ENCODE assay signal across 33 cellular contexts in genomic region chr1:6269271-6269996, GRCh38. TPM values are rescaled to one million over a fixed set of nuclear protein-coding genes. Genes with fewer than 3 reads are reported as not detected.
A peak's percentile ranks its signal among the peaks of the same experiment; 100 is the strongest.
DNase-seq lines count a peak whose midpoint lies in the region; ATAC-seq, FAIRE-seq and TF ChIP-seq lines count a peak whose summit lies in the region.
"Had no signal": no experiment of that assay in that cellular context is flagged by ENCODE, and none has a peak within 500 bp of the region (broad histone marks: within the 10 kb centered on the region; RNA-seq: fewer than 3 reads in every experiment).

No MANE protein-coding gene starts in this region.

- WGBS in HepG2 (ENCODE audit: low lambda C conversion rate): 96% methylated on average over 12 of the region's 24 CpGs
- WGBS in right lobe of liver (ENCODE audit: insufficient coverage, low coverage, low lambda C conversion rate, missing lambda C conversion rate): 93% methylated on average over 14 of the region's 24 CpGs
- WGBS in H1 (ENCODE audit: extremely low coverage in 1 of 2, insufficient coverage in 1 of 2, insufficient read length in 1 of 2, insufficient replicate concordance in 2 of 2, low coverage in 1 of 2, low lambda C conversion rate in 2 of 2, missing lambda C conversion rate in 1 of 2), 2 experiments: 94% methylated on average over 22 of the region's 24 CpGs; no CpG with 5 or more reads in 1 of the 2 experiments
- WGBS in aorta, 2 donors: 93 to 94% methylated on average over 24 of the region's 24 CpGs

- H2BK5ac ChIP-seq in H1 (ENCODE audit: low read depth, low read length): no peak overlapping the region

- TF ChIP-seq EP300 in HepG2 (IDR thresholded peaks at IDR 0.05; ENCODE audit: low read depth in 2 of 2, low read length in 2 of 2) (no peak), HepG2 (CRISPR knock-in tag; IDR thresholded peaks at IDR 0.05; ENCODE audit: borderline replicate concordance) (no peak), H1 (IDR thresholded peaks at IDR 0.05; ENCODE audit: borderline replicate concordance in 1 of 2, low read depth in 2 of 2, low read length in 2 of 2) (no peak)

- TF ChIP-seq POLR2A in HepG2 (IDR thresholded peaks at IDR 0.05; ENCODE audit: insufficient read depth in 1 of 2, low read depth in 2 of 2, low read length in 2 of 2) (no peak), right lobe of liver (IDR thresholded peaks at IDR 0.05) (no peak), H1 (IDR thresholded peaks at IDR 0.05; ENCODE audit: control extremely low read depth in 1 of 2, low read depth in 2 of 2, low read length in 2 of 2) (no peak)

- no peaks in the 10 kb centered on the region for H4K20me1 ChIP-seq in HepG2 (ENCODE audit: insufficient read depth, low read length)
- H4K20me1 ChIP-seq in H1 (replicated peaks in 1 of 2; ENCODE audit: control insufficient read depth in 1 of 2, insufficient read depth in 2 of 2, low read length in 2 of 2): peaks cover 5 to 21% of the 10 kb centered on the region in 2 experiments

- H3K9ac ChIP-seq in HepG2 (ENCODE audit: insufficient read depth, low read depth, low read length): no peak overlapping the region
- no peak overlapping the region for H3K9ac ChIP-seq in H1 (replicated peaks in 1 of 4; ENCODE audit: extremely low read depth in 1 of 4, low read depth in 3 of 4, low read length in 3 of 4)

- H3K36me3 ChIP-seq in HepG2 (replicated peaks in 1 of 2; ENCODE audit: control insufficient read depth in 1 of 2, insufficient read depth in 2 of 2, low read length in 2 of 2) (0 out of 5 replicates have a peak, but pooled peaks cover 1 to 6% of the 10 kb centered on the region in 2 experiments), right lobe of liver (no peaks in the 10 kb centered on the region), H1 (ENCODE audit: control insufficient read depth in 2 of 4, insufficient read depth in 4 of 4, low read length in 3 of 4) (no peaks in the 10 kb centered on the region), aorta (ENCODE audit: control insufficient read depth in 1 of 2, insufficient read depth in 2 of 2, low read length in 1 of 2) (no peaks in the 10 kb centered on the region)
- H3K36me3 ChIP-seq: esophagus muscularis mucosa, upper lobe of right lung had no signal

- no peak overlapping the region for H4K91ac ChIP-seq in H1 (replicated peaks; ENCODE audit: insufficient read length, low read length)

- no peak overlapping the region for H4K5ac ChIP-seq in H1 (ENCODE audit: insufficient read length, low read depth, low read length)

- no peak overlapping the region for H2AK5ac ChIP-seq in H1 (ENCODE audit: low read depth, low read length)

- TF ChIP-seq CTCF in HepG2 (CRISPR knock-in tag; IDR thresholded peaks at IDR 0.05) (no peak), right lobe of liver (IDR thresholded peaks at IDR 0.05) (no peak), H1 (IDR thresholded peaks at IDR 0.05; ENCODE audit: control extremely low read depth in 1 of 3, insufficient read depth in 1 of 3, low read depth in 1 of 3, low read length in 3 of 3) (no peak), GM20000 (IDR thresholded peaks at IDR 0.05; ENCODE audit: extremely low read depth, missing control alignments) (no peak)

- no peak overlapping the region for H3K56ac ChIP-seq in H1 (replicated peaks; ENCODE audit: insufficient read length, low read depth, low read length)

- H2BK12ac ChIP-seq in H1 (ENCODE audit: low read depth, low read length): no peak overlapping the region

- no peak for DNase-seq in HepG2 (ENCODE audit: low spot score)
- no peak for DNase-seq in right lobe of liver
- DNase-seq in H1 (ENCODE audit: low read depth in 1 of 2, low spot score in 2 of 2): no peak
- DNase-seq in myocyte (ENCODE audit: low read depth): peak; percentile 62
- DNase-seq in GM20000 (ENCODE audit: low spot score): no peak
- no peak for DNase-seq in EL
- DNase-seq in activated naive CD4-positive, alpha-beta T cell (lab: John Stamatoyannopoulos, UW): no peak
- DNase-seq in aorta: no peak
- DNase-seq: activated CD4-positive, alpha-beta T cell treated with anti-CD3 and anti-CD28 coated beads for 1 hour; activated CD8-positive, alpha-beta T cell treated with anti-CD3 and anti-CD28 coated beads for 36 hours; activated effector memory CD4-positive, alpha-beta T cell treated with anti-CD3 and anti-CD28 coated beads, Interleukin-2, amount 50 U/mL, for 16 hours; activated naive CD8-positive, alpha-beta T cell treated with anti-CD3 and anti-CD28 coated beads, Interleukin-2, amount 50 U/mL, for 24 hours; body of pancreas; Caco-2; effector memory CD8-positive, alpha-beta T cell; H9; NCI-H1105; NCI-H2107; NK-92 treated with Interleukin-12 subunit alpha and Interleukin-12 subunit beta, amount 100 ng/mL, for 24 hours; nucleus accumbens; psoas muscle; upper lobe of right lung had no signal

- no peaks in the 10 kb centered on the region for H3K79me2 ChIP-seq in HepG2 (ENCODE audit: insufficient read depth, low read length)
- no peaks in the 10 kb centered on the region for H3K79me2 ChIP-seq in H1 (ENCODE audit: control insufficient read depth in 1 of 2, insufficient read depth in 2 of 2, low read length in 2 of 2)

- H3K23me2 ChIP-seq in H1 (ENCODE audit: low read depth, low read length): no peaks in the 10 kb centered on the region

- no peak overlapping the region for H2BK20ac ChIP-seq in H1 (ENCODE audit: low read length)

- BruUV-seq in HepG2 (replicated peaks; lab: Mats Ljungman, UMichigan): no TSS peak

- H3K23ac ChIP-seq in H1 (ENCODE audit: insufficient read length): no peak overlapping the region

- H3K9me3 ChIP-seq in HepG2 (ENCODE audit: low read length) (no peaks in the 10 kb centered on the region), right lobe of liver (no peaks in the 10 kb centered on the region), H1 (ENCODE audit: insufficient read depth in 2 of 2, low read depth in 1 of 2, low read length in 1 of 2) (no peaks in the 10 kb centered on the region), aorta (ENCODE audit: control insufficient read depth, low read length) (no peaks in the 10 kb centered on the region)
- H3K9me3 ChIP-seq: A549, body of pancreas, Caco-2, esophagus muscularis mucosa, psoas muscle, upper lobe of right lung had no signal

- ATAC-seq in HepG2 (no peak), right lobe of liver (no peak), aorta (ENCODE audit: low FRiP score) (no peak)
- ATAC-seq: A549; activated CD8-positive, alpha-beta T cell treated with anti-CD3 and anti-CD28 coated beads for 36 hours; activated naive CD8-positive, alpha-beta T cell treated with anti-CD3 and anti-CD28 coated beads, Interleukin-2, amount 50 U/mL, for 24 hours; body of pancreas; effector memory CD8-positive, alpha-beta T cell; GM12878; Panc1; psoas muscle; upper lobe of right lung had no signal

- H3K79me1 ChIP-seq in H1 (ENCODE audit: low read depth, low read length): no peaks in the 10 kb centered on the region

- no peak overlapping the region for H3K14ac ChIP-seq in H1 (ENCODE audit: insufficient read length)

- no peaks in the 10 kb centered on the region; a peak in 1 of 5 replicates for H3K27me3 ChIP-seq in HepG2 (ENCODE audit: control insufficient read depth in 1 of 2, insufficient read depth in 2 of 2, low read length in 2 of 2)
- H3K27me3 ChIP-seq in right lobe of liver: no peaks in the 10 kb centered on the region
- H3K27me3 ChIP-seq in H1 (replicated peaks in 1 of 4; ENCODE audit: control insufficient read depth in 3 of 4, extremely low read depth in 1 of 4, insufficient read depth in 3 of 4, low read length in 3 of 4): no peaks in the 10 kb centered on the region
- H3K27me3 ChIP-seq in aorta (ENCODE audit: control insufficient read depth in 1 of 2, insufficient read depth in 2 of 2, low read length in 1 of 2): no peaks in the 10 kb centered on the region
- H3K27me3 ChIP-seq: body of pancreas, upper lobe of right lung had no signal

- H3K4me1 ChIP-seq in HepG2 (ENCODE audit: insufficient read depth, low read length): peaks cover 11% of the 10 kb centered on the region
- H3K4me1 ChIP-seq in right lobe of liver: no peaks in the 10 kb centered on the region
- H3K4me1 ChIP-seq in H1 (replicated peaks in 1 of 4; ENCODE audit: control insufficient read depth in 3 of 4, insufficient read depth in 4 of 4, low read length in 3 of 4): peaks cover 0 to 18% (median 8%) of the 10 kb centered on the region in 4 experiments; a peak in 6 of 7 replicates
- no peaks in the 10 kb centered on the region for H3K4me1 ChIP-seq in aorta (ENCODE audit: control insufficient read depth in 1 of 2, insufficient read depth in 2 of 2, low read length in 2 of 2)
- H3K4me1 ChIP-seq: body of pancreas, Caco-2, psoas muscle, upper lobe of right lung had no signal

- no peak overlapping the region for H2BK120ac ChIP-seq in H1 (replicated peaks; ENCODE audit: low read depth, low read length)

- peak overlapping the region; percentile 14; the same call in 1 of the 2 replicates for H4K8ac ChIP-seq in H1 (ENCODE audit: extremely low read depth, insufficient read depth, low read length)

- H3K4me3 ChIP-seq in HepG2 (replicated peaks in 1 of 3; ENCODE audit: insufficient read depth in 1 of 3, low read depth in 2 of 3, low read length in 3 of 3) (no peak overlapping the region), right lobe of liver (no peak overlapping the region), H1 (ENCODE audit: extremely low read depth in 1 of 4, insufficient read depth in 2 of 4, low read depth in 3 of 4, low read length in 4 of 4) (no peak overlapping the region), aorta (ENCODE audit: low read length in 2 of 2) (no peak overlapping the region)
- H3K4me3 ChIP-seq: A549, body of pancreas, esophagus muscularis mucosa, GM12878, psoas muscle, upper lobe of right lung had no signal

- CTCF ChIA-PET in HepG2 (lab: Yijun Ruan, JAX; ENCODE audit: low intra/inter-chr PET ratio, low total read pairs) (no interaction called here), H1 (lab: Charles Lee; ENCODE audit: partially characterized antibody) (interaction anchor here (0.9 to 7.0 kb wide), 14 partner anchors 7 to 99 kb away, joined by 3 to 51 read pairs (median 6); no protein-coding TSS in a partner anchor)

- in situ Hi-C loops in HepG2 (cut with HindIII; ENCODE audit: extremely low pct_ligation_motif_present, low pct_unique_long_range_greater_than_20kb): no loop called here

- intact Hi-C loops in HepG2 (cut with micrococcal nuclease; ENCODE audit: unreplicated experiment) (no loop called here), right lobe of liver (cut with DNase I) (no loop called here), aorta (cut with DNase I) (no loop called here)

- H2AFZ ChIP-seq in HepG2 (ENCODE audit: low read length) (no peak overlapping the region), H1 (ENCODE audit: low read length) (no peak overlapping the region)

- H3K4me2 ChIP-seq in HepG2 (ENCODE audit: low read depth, low read length) (no peak overlapping the region), H1 (ENCODE audit: insufficient read depth in 1 of 2, low read depth in 2 of 2, low read length in 2 of 2) (no peak overlapping the region)
- H3K4me2 ChIP-seq: A549 had no signal

- FAIRE-seq in HepG2 (lab: Jason Lieb, UNC): no peak
- no peak for FAIRE-seq in H1 (lab: Jason Lieb, UNC)
- FAIRE-seq: A549, frontal cortex, GM12878 had no signal

- POLR2A ChIA-PET in HepG2 (lab: Yijun Ruan, JAX) (no interaction called here), H1 (lab: Charles Lee; ENCODE audit: partially characterized antibody) (interaction anchor here (1.4 kb wide), 1 partner anchor 10 kb away, joined by 4 read pairs; no protein-coding TSS in a partner anchor)

- H3K27ac ChIP-seq in HepG2 (ENCODE audit: extremely low read length, insufficient read depth, low read length): no peak overlapping the region
- H3K27ac ChIP-seq in right lobe of liver: no peak overlapping the region
- H3K27ac ChIP-seq in H1 (ENCODE audit: low read depth, low read length): no peak overlapping the region
- H3K27ac ChIP-seq in aorta (ENCODE audit: low read depth in 1 of 2, low read length in 2 of 2): no peak overlapping the region
- H3K27ac ChIP-seq: A549, body of pancreas, esophagus muscularis mucosa, psoas muscle, upper lobe of right lung had no signal

- no peak overlapping the region for H3K4ac ChIP-seq in H1 (replicated peaks; ENCODE audit: insufficient read length, low read depth, low read length)

- H2BK15ac ChIP-seq in H1 (ENCODE audit: low read length): no peak overlapping the region

- H3K18ac ChIP-seq in H1 (ENCODE audit: extremely low read depth, low read length): no peak overlapping the region

- TF ChIP-seq RAD21 in HepG2 (CRISPR knock-in tag; IDR thresholded peaks at IDR 0.05): no peak
- TF ChIP-seq RAD21 in H1 (IDR thresholded peaks at IDR 0.05 in 1 of 2, conservative IDR thresholded peaks at IDR 0.05 in 1 of 2; ENCODE audit: low read depth in 2 of 2, low read length in 2 of 2): no peak

RNA-seq across cellular contexts. Expression of gene GPR153, which starts 8.5 kb away (rescaled TPM):
- total RNA-seq in HepG2 (2016; rRNA removed; fragmentation: Illumina TruSeq; extraction: Trizol) (0.27 and 0.31 TPM in 2 replicates), right lobe of liver (10 to 100 TPM in 1 of 6 experiments, 1 to 10 TPM in 5; 1.5 to 34.6 (median 6.6) TPM), myocyte (192 and 339 TPM in 2 replicates), aorta (10 to 100 TPM in 1 of 2 donors, 1 to 10 TPM in 1; 4.5 to 17.0 TPM)
- 0.09 and 0.10 TPM in 2 replicates for total RNA-seq in HepG2 (2016; cell fraction: cytosol; rRNA removed; fragmentation: Illumina TruSeq; extraction: Trizol; ENCODE audit: low read depth)
- 0.12 and 0.28 TPM in 2 replicates for total RNA-seq in HepG2 (2016; cell fraction: insoluble cytoplasmic fraction; rRNA removed; fragmentation: Illumina TruSeq; extraction: Trizol)
- total RNA-seq in HepG2 (2016; cell fraction: membrane; rRNA removed; fragmentation: Illumina TruSeq; extraction: Trizol): 0.34 TPM in 2 replicates
- total RNA-seq in HepG2 (2016; cell fraction: nucleus; rRNA removed; fragmentation: Illumina TruSeq; extraction: Trizol): 0.31 TPM in 2 replicates
- polyA plus RNA-seq in HepG2 (2011; rRNA removed) (0.22 and 0.44 TPM in 2 replicates), H1 (2011; rRNA removed) (8.1 and 15.6 TPM in 2 replicates), aorta (1 to 10 TPM; 3.7 to 4.4 TPM)
- polyA plus RNA-seq in HepG2 (2011; cell fraction: cytosol; rRNA removed): 0.19 and 0.31 TPM in 2 replicates
- polyA plus RNA-seq in HepG2 (2011; cell fraction: nucleus; rRNA removed): 0.50 and 0.85 TPM in 2 replicates
- 0.15 and 0.28 TPM in 2 replicates for polyA plus RNA-seq in HepG2 (2012)
- polyA plus RNA-seq in HepG2 (2016; cell fraction: cytosol; fragmentation: Illumina TruSeq; extraction: Trizol; ENCODE audit: low read depth): 0.09 and 0.19 TPM in 2 replicates
- 0.29 and 0.35 TPM in 2 replicates for polyA plus RNA-seq in HepG2 (2016; cell fraction: insoluble cytoplasmic fraction; fragmentation: Illumina TruSeq; extraction: Trizol; ENCODE audit: low read depth)
- polyA plus RNA-seq in HepG2 (2016; cell fraction: membrane; fragmentation: Illumina TruSeq; extraction: Trizol; ENCODE audit: low read depth): 0.34 and 0.41 TPM in 2 replicates
- polyA plus RNA-seq in HepG2 (2016; cell fraction: nucleus; fragmentation: Illumina TruSeq; extraction: Trizol; ENCODE audit: insufficient read depth, low read depth): 0.17 and 0.36 TPM in 2 replicates
- 0.98 and 5.5 TPM in 2 replicates for polyA minus RNA-seq in HepG2 (2011; rRNA and poly(A)+ RNA removed; ENCODE audit: low replicate concordance)
- 0.30 and 0.44 TPM in 2 replicates for polyA minus RNA-seq in HepG2 (2011; cell fraction: cytosol; rRNA and poly(A)+ RNA removed)
- 0.25 and 0.26 TPM in 2 replicates for polyA minus RNA-seq in HepG2 (2011; cell fraction: nucleus; rRNA and poly(A)+ RNA removed)
- 5.7 and 6.1 TPM in 2 replicates for total RNA-seq in H1 (2021; fragmentation: NEBNext Ultra II Directional; extraction: Animal tissue kit (Norgen Biotek cat#: 25700))
- polyA plus RNA-seq in H1 (2011; cell fraction: cytosol; rRNA removed): 8.1 TPM
- polyA plus RNA-seq in H1 (2011; cell fraction: nucleus; rRNA removed): 16.5 TPM
- 4.3 to 8.8 TPM (median 7.7 TPM) in 4 replicates for polyA plus RNA-seq in H1 (2012, experiment 1 of 2)
- polyA plus RNA-seq in H1 (2012, experiment 2 of 2): 6.5 TPM
- 4.3 TPM for polyA plus RNA-seq in H1 (2013, experiment 1 of 2)
- 3.9 TPM for polyA plus RNA-seq in H1 (2013, experiment 2 of 2)
- polyA minus RNA-seq in H1 (2011; rRNA and poly(A)+ RNA removed): 5.0 and 7.9 TPM in 2 replicates
- 8.3 TPM for polyA minus RNA-seq in H1 (2011; cell fraction: cytosol; rRNA and poly(A)+ RNA removed)
- polyA minus RNA-seq in H1 (2011; cell fraction: nucleus; rRNA and poly(A)+ RNA removed): 9.7 TPM
- 66.5 TPM for polyA plus RNA-seq in myocyte (2012)

RNA-seq across cellular contexts. Expression of gene HES3, which starts 25.5 kb away (rescaled TPM):
- total RNA-seq in HepG2 (2016; rRNA removed; fragmentation: Illumina TruSeq; extraction: Trizol): not detected in 2 replicates
- not detected in 2 replicates for total RNA-seq in HepG2 (2016; cell fraction: cytosol; rRNA removed; fragmentation: Illumina TruSeq; extraction: Trizol; ENCODE audit: low read depth)
- not detected in 2 replicates for total RNA-seq in HepG2 (2016; cell fraction: insoluble cytoplasmic fraction; rRNA removed; fragmentation: Illumina TruSeq; extraction: Trizol)
- not detected in 2 replicates for total RNA-seq in HepG2 (2016; cell fraction: membrane; rRNA removed; fragmentation: Illumina TruSeq; extraction: Trizol)
- not detected in 2 replicates for total RNA-seq in HepG2 (2016; cell fraction: nucleus; rRNA removed; fragmentation: Illumina TruSeq; extraction: Trizol)
- polyA plus RNA-seq in HepG2 (2011; rRNA removed): not detected in 2 replicates
- polyA plus RNA-seq in HepG2 (2011; cell fraction: cytosol; rRNA removed): not detected in 2 replicates
- polyA plus RNA-seq in HepG2 (2011; cell fraction: nucleus; rRNA removed): not detected in 2 replicates
- polyA plus RNA-seq in HepG2 (2012): not detected in 2 replicates
- not detected in 2 replicates for polyA plus RNA-seq in HepG2 (2016; cell fraction: cytosol; fragmentation: Illumina TruSeq; extraction: Trizol; ENCODE audit: low read depth)
- not detected in 2 replicates for polyA plus RNA-seq in HepG2 (2016; cell fraction: insoluble cytoplasmic fraction; fragmentation: Illumina TruSeq; extraction: Trizol; ENCODE audit: low read depth)
- not detected in 2 replicates for polyA plus RNA-seq in HepG2 (2016; cell fraction: membrane; fragmentation: Illumina TruSeq; extraction: Trizol; ENCODE audit: low read depth)
- polyA plus RNA-seq in HepG2 (2016; cell fraction: nucleus; fragmentation: Illumina TruSeq; extraction: Trizol; ENCODE audit: insufficient read depth, low read depth): not detected in 2 replicates
- polyA minus RNA-seq in HepG2 (2011; rRNA and poly(A)+ RNA removed; ENCODE audit: low replicate concordance): not detected in 2 replicates
- polyA minus RNA-seq in HepG2 (2011; cell fraction: cytosol; rRNA and poly(A)+ RNA removed): not detected in 2 replicates
- polyA minus RNA-seq in HepG2 (2011; cell fraction: nucleus; rRNA and poly(A)+ RNA removed): not detected in 2 replicates
- total RNA-seq in right lobe of liver: not detected
- total RNA-seq in H1 (2021; fragmentation: NEBNext Ultra II Directional; extraction: Animal tissue kit (Norgen Biotek cat#: 25700)): 54.3 and 67.9 TPM in 2 replicates
- polyA plus RNA-seq in H1 (2011; rRNA removed): 38.8 and 105 TPM in 2 replicates
- 39.6 TPM for polyA plus RNA-seq in H1 (2011; cell fraction: cytosol; rRNA removed)
- 96.6 TPM for polyA plus RNA-seq in H1 (2011; cell fraction: nucleus; rRNA removed)
- 54.8 to 62.4 TPM (median 58.8 TPM) in 4 replicates for polyA plus RNA-seq in H1 (2012, experiment 1 of 2)
- 66.2 TPM for polyA plus RNA-seq in H1 (2012, experiment 2 of 2)
- polyA plus RNA-seq in H1 (2013, experiment 1 of 2): 28.3 TPM
- polyA plus RNA-seq in H1 (2013, experiment 2 of 2): 27.2 TPM
- 4.3 and 6.6 TPM in 2 replicates for polyA minus RNA-seq in H1 (2011; rRNA and poly(A)+ RNA removed)
- 51.3 TPM for polyA minus RNA-seq in H1 (2011; cell fraction: cytosol; rRNA and poly(A)+ RNA removed)
- polyA minus RNA-seq in H1 (2011; cell fraction: nucleus; rRNA and poly(A)+ RNA removed): 55.7 TPM
- total RNA-seq in myocyte: not detected in 2 replicates
- polyA plus RNA-seq in myocyte (2012): not detected
- total RNA-seq in aorta: not detected
- polyA plus RNA-seq in aorta: not detected
- total RNA-seq: activated CD8-positive, alpha-beta T cell treated with anti-CD3 and anti-CD28 coated beads for 36 hours; body of pancreas; Caco-2; cerebellum; esophagus muscularis mucosa; frontal cortex; GM12878; liver; mucosa of gallbladder; psoas muscle; SK-MEL-5; skeletal muscle tissue; upper lobe of right lung had no signal
- polyA plus RNA-seq: A549, BJ, GM12878, liver, psoas muscle had no signal

RNA-seq across cellular contexts. Expression of gene ICMT, which starts 33.7 kb away (rescaled TPM):
- 61.7 and 69.7 TPM in 2 replicates for total RNA-seq in HepG2 (2016; rRNA removed; fragmentation: Illumina TruSeq; extraction: Trizol)
- 23.7 and 29.8 TPM in 2 replicates for total RNA-seq in HepG2 (2016; cell fraction: cytosol; rRNA removed; fragmentation: Illumina TruSeq; extraction: Trizol; ENCODE audit: low read depth)
- total RNA-seq in HepG2 (2016; cell fraction: insoluble cytoplasmic fraction; rRNA removed; fragmentation: Illumina TruSeq; extraction: Trizol): 60.0 and 68.5 TPM in 2 replicates
- total RNA-seq in HepG2 (2016; cell fraction: membrane; rRNA removed; fragmentation: Illumina TruSeq; extraction: Trizol): 90.0 and 91.4 TPM in 2 replicates
- total RNA-seq in HepG2 (2016; cell fraction: nucleus; rRNA removed; fragmentation: Illumina TruSeq; extraction: Trizol): 45.6 and 50.8 TPM in 2 replicates
- polyA plus RNA-seq in HepG2 (2011; rRNA removed): 23.1 and 24.6 TPM in 2 replicates
- polyA plus RNA-seq in HepG2 (2011; cell fraction: cytosol; rRNA removed): 23.8 and 31.3 TPM in 2 replicates
- 8.9 and 10.8 TPM in 2 replicates for polyA plus RNA-seq in HepG2 (2011; cell fraction: nucleus; rRNA removed)
- polyA plus RNA-seq in HepG2 (2012): 26.0 and 27.3 TPM in 2 replicates
- polyA plus RNA-seq in HepG2 (2016; cell fraction: cytosol; fragmentation: Illumina TruSeq; extraction: Trizol; ENCODE audit: low read depth): 38.8 and 46.6 TPM in 2 replicates
- polyA plus RNA-seq in HepG2 (2016; cell fraction: insoluble cytoplasmic fraction; fragmentation: Illumina TruSeq; extraction: Trizol; ENCODE audit: low read depth): 66.5 and 67.0 TPM in 2 replicates
- polyA plus RNA-seq in HepG2 (2016; cell fraction: membrane; fragmentation: Illumina TruSeq; extraction: Trizol; ENCODE audit: low read depth): 87.3 and 91.3 TPM in 2 replicates
- polyA plus RNA-seq in HepG2 (2016; cell fraction: nucleus; fragmentation: Illumina TruSeq; extraction: Trizol; ENCODE audit: insufficient read depth, low read depth): 77.9 and 79.1 TPM in 2 replicates
- polyA minus RNA-seq in HepG2 (2011; rRNA and poly(A)+ RNA removed; ENCODE audit: low replicate concordance): 42.4 and 109 TPM in 2 replicates
- polyA minus RNA-seq in HepG2 (2011; cell fraction: cytosol; rRNA and poly(A)+ RNA removed): 24.0 and 31.1 TPM in 2 replicates
- polyA minus RNA-seq in HepG2 (2011; cell fraction: nucleus; rRNA and poly(A)+ RNA removed): 12.5 and 14.2 TPM in 2 replicates
- 10 to 100 TPM; 15.9 to 28.5 (median 20.4) TPM for total RNA-seq in right lobe of liver
- total RNA-seq in H1 (2021; fragmentation: NEBNext Ultra II Directional; extraction: Animal tissue kit (Norgen Biotek cat#: 25700)): 105 and 106 TPM in 2 replicates
- polyA plus RNA-seq in H1 (2011; rRNA removed): 67.4 and 68.4 TPM in 2 replicates
- polyA plus RNA-seq in H1 (2011; cell fraction: cytosol; rRNA removed): 70.0 TPM
- polyA plus RNA-seq in H1 (2011; cell fraction: nucleus; rRNA removed): 53.5 TPM
- 72.0 to 85.5 TPM (median 82.2 TPM) in 4 replicates for polyA plus RNA-seq in H1 (2012, experiment 1 of 2)
- polyA plus RNA-seq in H1 (2012, experiment 2 of 2): 66.0 TPM
- 80.2 TPM for polyA plus RNA-seq in H1 (2013, experiment 1 of 2)
- polyA plus RNA-seq in H1 (2013, experiment 2 of 2): 101 TPM
- polyA minus RNA-seq in H1 (2011; rRNA and poly(A)+ RNA removed): 101 and 111 TPM in 2 replicates
- polyA minus RNA-seq in H1 (2011; cell fraction: cytosol; rRNA and poly(A)+ RNA removed): 77.6 TPM
- polyA minus RNA-seq in H1 (2011; cell fraction: nucleus; rRNA and poly(A)+ RNA removed): 47.2 TPM
- 180 and 182 TPM in 2 replicates for total RNA-seq in myocyte
- 68.8 TPM for polyA plus RNA-seq in myocyte (2012)
- total RNA-seq in aorta: 10 to 100 TPM; 49.7 to 55.8 TPM
- 10 to 100 TPM; 21.2 to 30.8 TPM for polyA plus RNA-seq in aorta

Comparison
In these comparisons a context has a peak if more than half of its experiments do, and no peak if none do; other contexts are left out.
1. RNA of gene HES3, which starts 25.5 kb away (total RNA-seq): 54.3 to 67.9 TPM in H1; not detected in HepG2, not detected in right lobe of liver, not detected in myocyte and not detected in aorta; every median in the first group is over 10 times any median in the second.